25 cellular contexts compared by ENCODE assay signal in genomic region chr12:46292754-46293402, GRCh38. TPM values are rescaled to one million over a fixed set of nuclear protein-coding genes. Genes with fewer than 3 reads are reported as not detected.
DNase-seq lines count a peak whose midpoint lies in the region; ATAC-seq, FAIRE-seq and TF ChIP-seq lines count a peak whose summit lies in the region.
"Had no signal": no experiment of that assay in that cellular context is flagged by ENCODE, and none has a peak within 500 bp of the region (broad histone marks: within the 10 kb centered on the region; RNA-seq: fewer than 3 reads in every experiment).

No MANE protein-coding gene starts in this region.

- SMC1A ChIA-PET in GM12878 (lab: Charles Lee; ENCODE audit: uncharacterized antibody, unreplicated experiment): interaction anchor here (1.0 to 1.9 kb wide), 4 partner anchors 8 to 168 kb away, joined by 4 to 5 read pairs (median 4); no protein-coding TSS in a partner anchor

- H2BK12ac ChIP-seq in H9 (ENCODE audit: insufficient read length, low read depth, low read length): no peak overlapping the region

- H2BK5ac ChIP-seq in IMR-90 (ENCODE audit: low read depth, low read length, poor library complexity, severe bottlenecking): no peak overlapping the region
- H2BK5ac ChIP-seq in H9 (ENCODE audit: insufficient read length, low read length): no peak overlapping the region

- no peaks in the 10 kb centered on the region for H3K27me3 ChIP-seq in GM06990 (replicated peaks; ENCODE audit: control insufficient read depth, insufficient read depth, low read length)
- H3K27me3 ChIP-seq in IMR-90 (ENCODE audit: control insufficient read depth, insufficient read depth, low read length): no peaks in the 10 kb centered on the region
- no peaks in the 10 kb centered on the region for H3K27me3 ChIP-seq in GM12878 (replicated peaks in 1 of 2; ENCODE audit: control insufficient read depth in 2 of 2, insufficient read depth in 2 of 2, low read length in 1 of 2)
- no peaks in the 10 kb centered on the region for H3K27me3 ChIP-seq in foreskin keratinocyte
- no peaks in the 10 kb centered on the region for H3K27me3 ChIP-seq in H9 (ENCODE audit: insufficient read depth, low read length)

- H3K4me3 ChIP-seq in GM06990 (replicated peaks; ENCODE audit: low read depth, low read length) (no peak overlapping the region), IMR-90 (ENCODE audit: insufficient read depth, low read depth, low read length) (no peak overlapping the region), GM12878 (no peak overlapping the region)
- H3K4me3 ChIP-seq: psoas muscle, smooth muscle cell had no signal

- no peak overlapping the region for H2BK120ac ChIP-seq in IMR-90 (ENCODE audit: low read depth, low read length)
- H2BK120ac ChIP-seq in H9 (ENCODE audit: low read depth, low read length, poor library complexity, severe bottlenecking): no peak overlapping the region

- DNase-seq in GM06990 (ENCODE audit: extremely low read depth, insufficient read length): no peak
- DNase-seq in IMR-90: no peak
- DNase-seq in GM12878 (ENCODE audit: low read depth, low spot score): no peak
- DNase-seq in foreskin keratinocyte: no peak
- no peak for DNase-seq in H9
- DNase-seq in 8988T: no peak
- no peak for DNase-seq in activated T-cell treated with anti-CD3 and anti-CD28 coated beads, Interleukin-2, amount 50 U/mL, for 24 hours
- no peak for DNase-seq in activated naive CD4-positive, alpha-beta T cell treated with anti-CD3 and anti-CD28 coated beads for 36 hours
- DNase-seq: activated CD4-positive, CD25-positive, alpha-beta regulatory T cell; activated CD8-positive, alpha-beta T cell treated with anti-CD3 and anti-CD28 coated beads, Interleukin-2, amount 10 ng/mL, durations not matched to agents 7 days and 5 days; activated T-cell treated with anti-CD3 and anti-CD28 coated beads, Interleukin-2, amount 50 U/mL, for 48 hours; midbrain; NCI-H1048; NCI-H2081; NCI-H510A treated with DMSO at 0.1 percent for 48 hours; nephron progenitor cell; psoas muscle; SIG-M5; stimulated activated CD4-positive, alpha-beta T cell treated with anti-CD3 and anti-CD28 coated beads, Interleukin-4, amount 100 ng/mL, for 24 hours had no signal

- H2AK9ac ChIP-seq in IMR-90 (replicated peaks; ENCODE audit: low read depth, low read length, poor library complexity): no peak overlapping the region

- H3K9me3 ChIP-seq in IMR-90 (ENCODE audit: control insufficient read depth, insufficient read depth, low read length) (no peaks in the 10 kb centered on the region), GM12878 (replicated peaks; ENCODE audit: control insufficient read depth, insufficient read depth, low read length) (peaks cover 1% of the 10 kb centered on the region; the same call in 2 of the 3 replicates), H9 (ENCODE audit: control insufficient read depth, low read depth, low read length) (no peaks in the 10 kb centered on the region)
- H3K9me3 ChIP-seq: psoas muscle had no signal

- H2BK15ac ChIP-seq in IMR-90 (ENCODE audit: low read depth, low read length): no peak overlapping the region
- no peak overlapping the region for H2BK15ac ChIP-seq in H9 (ENCODE audit: low read depth, low read length)

- in situ Hi-C loops in IMR-90 (cut with MboI; ENCODE audit: low sequenced_read_pairs) (no loop called here), GM12878 (cut with MboI) (no loop called here)

- no peaks in the 10 kb centered on the region for H3K4me1 Mint-ChIP-seq in H9
- no peaks in the 10 kb centered on the region for H3K4me1 Mint-ChIP-seq in activated T-cell treated with anti-CD3 and anti-CD28 coated beads, Interleukin-2, amount 50 U/mL, for 24 hours (ENCODE audit: low read depth)
- H3K4me1 Mint-ChIP-seq in activated naive CD4-positive, alpha-beta T cell treated with anti-CD3 and anti-CD28 coated beads for 36 hours (ENCODE audit: low read depth): no peaks in the 10 kb centered on the region
- H3K4me1 Mint-ChIP-seq: brain, nephron progenitor cell had no signal

- no peak overlapping the region for H2AFZ ChIP-seq in IMR-90 (replicated peaks; ENCODE audit: low read length, poor library complexity)
- H2AFZ ChIP-seq in GM12878 (ENCODE audit: control insufficient read depth, low read depth, low read length): no peak overlapping the region
- H2AFZ ChIP-seq in H9 (ENCODE audit: low read length): no peak overlapping the region

- H3K79me2 ChIP-seq in GM12878 (ENCODE audit: control insufficient read depth, insufficient read depth, low read length) (no peaks in the 10 kb centered on the region), H9 (ENCODE audit: insufficient read depth, low read length) (no peaks in the 10 kb centered on the region)

- H3K14ac ChIP-seq in IMR-90 (replicated peaks; ENCODE audit: low read depth, low read length): no peak overlapping the region
- no peak overlapping the region for H3K14ac ChIP-seq in H9 (ENCODE audit: insufficient read depth, low read length)

- intact Hi-C loops in IMR-90 (cut with micrococcal nuclease) (no loop called here), GM12878 (cut with micrococcal nuclease; ENCODE audit: unreplicated experiment) (no loop called here)
- intact Hi-C loops in activated naive CD4-positive, alpha-beta T cell treated with anti-CD3 and anti-CD28 coated beads for 36 hours (cut with micrococcal nuclease): no loop called here

- H3K9me3 Mint-ChIP-seq in H9: peaks cover 36 to 38% of the 10 kb centered on the region in 2 experiments
- H3K9me3 Mint-ChIP-seq in activated T-cell treated with anti-CD3 and anti-CD28 coated beads, Interleukin-2, amount 50 U/mL, for 24 hours: peaks cover 23% of the 10 kb centered on the region
- peaks cover 22% of the 10 kb centered on the region for H3K9me3 Mint-ChIP-seq in activated naive CD4-positive, alpha-beta T cell treated with anti-CD3 and anti-CD28 coated beads for 36 hours

- FAIRE-seq in GM12878 (lab: Jason Lieb, UNC): no peak
- FAIRE-seq: GM18507 had no signal

- no peaks in the 10 kb centered on the region for H4K20me1 ChIP-seq in IMR-90 (ENCODE audit: insufficient read depth, low read length)
- H4K20me1 ChIP-seq in GM12878 (ENCODE audit: control insufficient read depth, insufficient read depth): no peaks in the 10 kb centered on the region
- no peaks in the 10 kb centered on the region for H4K20me1 ChIP-seq in H9 (ENCODE audit: control insufficient read depth, insufficient read depth, insufficient read length)

- no peak overlapping the region for H4K5ac ChIP-seq in IMR-90 (ENCODE audit: low read depth, low read length)
- H4K5ac ChIP-seq in H9 (ENCODE audit: insufficient read length, low read depth, low read length): no peak overlapping the region

- no CpG with 5 or more reads among the region's 2 CpGs for WGBS in IMR-90 (ENCODE audit: extremely low coverage in 2 of 2, insufficient read length in 1 of 2), 2 experiments
- 21% methylated on average over 2 of the region's 2 CpGs for WGBS in GM12878 (ENCODE audit: insufficient coverage, insufficient replicate concordance, low lambda C conversion rate, missing lambda C conversion rate)
- WGBS in H9 (ENCODE audit: extremely low coverage, insufficient read length, low lambda C conversion rate): no CpG with 5 or more reads among the region's 2 CpGs

- H3K27ac ChIP-seq in IMR-90 (ENCODE audit: insufficient read depth, low read length): no peak overlapping the region
- H3K27ac ChIP-seq in GM12878 (ENCODE audit: control insufficient read depth, insufficient read depth): no peak overlapping the region
- H3K27ac ChIP-seq in foreskin keratinocyte: no peak overlapping the region
- no peak overlapping the region for H3K27ac ChIP-seq in H9 (ENCODE audit: insufficient read length, low read depth, low read length)
- H3K27ac ChIP-seq: psoas muscle had no signal

- H2BK20ac ChIP-seq in IMR-90 (ENCODE audit: low read depth, low read length) (no peak overlapping the region), H9 (ENCODE audit: low read depth, low read length, poor library complexity, severe bottlenecking) (no peak overlapping the region)

- ATAC-seq in IMR-90 (ENCODE audit: low read depth) (no peak), GM12878 (no peak), foreskin keratinocyte (no peak)
- ATAC-seq: activated CD8-positive, alpha-beta T cell treated with anti-CD3 and anti-CD28 coated beads, Interleukin-2, amount 10 ng/mL, durations not matched to agents 7 days and 5 days; psoas muscle had no signal

- POLR2A ChIA-PET in IMR-90 (lab: Charles Lee; ENCODE audit: unreplicated experiment) (interaction anchor here (0.5 kb wide), 1 partner anchor 28 kb away, joined by 5 read pairs; no protein-coding TSS in a partner anchor), GM12878 (lab: Charles Lee) (no interaction called here)

- no peak; the same call in 1 of the 2 replicates for TF ChIP-seq RAD21 in IMR-90 (IDR thresholded peaks at IDR 0.05; ENCODE audit: low read length)
- peak; percentile 22; the same call in 1 of the 2 replicates for TF ChIP-seq RAD21 in GM12878 (IDR thresholded peaks at IDR 0.05; ENCODE audit: insufficient read depth, low read depth, low read length)

- CTCF ChIA-PET in IMR-90 (lab: Yijun Ruan, JAX) (interaction anchor here (0.6 kb wide), 1 partner anchor 108 kb away, joined by 3 read pairs; no protein-coding TSS in a partner anchor), GM12878 (lab: Yijun Ruan, JAX) (interaction anchor here (2.3 kb wide), 2 partner anchors 139 to 168 kb away, joined by 7 read pairs; no protein-coding TSS in a partner anchor)
- CTCF ChIA-PET in activated naive CD4-positive, alpha-beta T cell treated with anti-CD3 and anti-CD28 coated beads for 36 hours (lab: Charles Lee): interaction anchor here (0.6 to 2.0 kb wide), 3 partner anchors 10 to 638 kb away, joined by 3 to 8 read pairs (median 3); no protein-coding TSS in a partner anchor

- H3K56ac ChIP-seq in IMR-90 (ENCODE audit: extremely low read depth, insufficient read depth, low read length): no peak overlapping the region
- H3K56ac ChIP-seq in H9 (ENCODE audit: insufficient read length, low read depth, low read length): no peak overlapping the region

- RAD21 ChIA-PET in GM12878 (lab: Charles Lee; ENCODE audit: unreplicated experiment): interaction anchor here (0.9 kb wide), 1 partner anchor 168 kb away, joined by 3 read pairs; no protein-coding TSS in a partner anchor

- no peaks in the 10 kb centered on the region for H3K4me1 ChIP-seq in IMR-90 (ENCODE audit: control insufficient read depth, insufficient read depth, low read length)
- H3K4me1 ChIP-seq in GM12878 (ENCODE audit: control insufficient read depth, insufficient read depth, low read length): no peaks in the 10 kb centered on the region
- no peaks in the 10 kb centered on the region for H3K4me1 ChIP-seq in foreskin keratinocyte
- H3K4me1 ChIP-seq in H9 (ENCODE audit: insufficient read depth, low read length): no peaks in the 10 kb centered on the region
- H3K4me1 ChIP-seq: psoas muscle had no signal

- H3K36me3 ChIP-seq in GM06990 (ENCODE audit: control insufficient read depth, insufficient read depth, low read length) (no peaks in the 10 kb centered on the region), IMR-90 (ENCODE audit: control insufficient read depth, insufficient read depth, low read length) (no peaks in the 10 kb centered on the region), GM12878 (ENCODE audit: control insufficient read depth in 2 of 2, insufficient read depth in 2 of 2, low read length in 1 of 2) (no peaks in the 10 kb centered on the region)

- TF ChIP-seq CTCF in GM06990 (IDR thresholded peaks at IDR 0.05; ENCODE audit: insufficient read depth, low read length, poor library complexity, severe bottlenecking) (peak; percentile 37), IMR-90 (conservative IDR thresholded peaks at IDR 0.05; ENCODE audit: low read depth, low read length) (no peak), GM12878 (IDR thresholded peaks at IDR 0.05 in 2 of 3, conservative IDR thresholded peaks at IDR 0.05 in 1 of 3; ENCODE audit: control insufficient read depth in 2 of 3, extremely low read depth in 1 of 3, insufficient read depth in 1 of 3, low read depth in 3 of 3, low read length in 3 of 3) (peak in 1 of 3 experiments; percentile 7; a peak in 1 of 6 replicates), foreskin keratinocyte (conservative IDR thresholded peaks at IDR 0.05) (peak; percentile 44), H9 (conservative IDR thresholded peaks at IDR 0.05) (no peak)

- no TSS peak for BruUV-seq in IMR-90 (replicated peaks; lab: Mats Ljungman, UMichigan)
- BruUV-seq in GM12878 (replicated peaks; lab: Mats Ljungman, UMichigan): no TSS peak

- H4K91ac ChIP-seq in IMR-90 (ENCODE audit: insufficient read depth, low read depth, low read length) (no peak overlapping the region), H9 (ENCODE audit: insufficient read length, low read depth, low read length) (no peak overlapping the region)

- H3K18ac ChIP-seq in IMR-90 (ENCODE audit: low read depth, low read length): no peak overlapping the region
- no peak overlapping the region for H3K18ac ChIP-seq in H9 (ENCODE audit: insufficient read length, low read depth, low read length)

- peaks cover 17 to 25% (median 18%) of the 10 kb centered on the region in 3 experiments for H3K36me3 Mint-ChIP-seq in H9 (ENCODE audit: insufficient read depth in 1 of 3, low read depth in 3 of 3)
- H3K36me3 Mint-ChIP-seq in activated T-cell treated with anti-CD3 and anti-CD28 coated beads, Interleukin-2, amount 50 U/mL, for 24 hours (ENCODE audit: low read depth): no peaks in the 10 kb centered on the region
- H3K36me3 Mint-ChIP-seq in activated naive CD4-positive, alpha-beta T cell treated with anti-CD3 and anti-CD28 coated beads for 36 hours (ENCODE audit: low read depth): peaks cover 8% of the 10 kb centered on the region
- H3K36me3 Mint-ChIP-seq: brain had no signal

- H3K4me3 Mint-ChIP-seq in H9: no peak overlapping the region
- no peak overlapping the region for H3K4me3 Mint-ChIP-seq in activated T-cell treated with anti-CD3 and anti-CD28 coated beads, Interleukin-2, amount 50 U/mL, for 24 hours
- no peak overlapping the region for H3K4me3 Mint-ChIP-seq in activated naive CD4-positive, alpha-beta T cell treated with anti-CD3 and anti-CD28 coated beads for 36 hours
- H3K4me3 Mint-ChIP-seq: activated CD8-positive, alpha-beta T cell treated with anti-CD3 and anti-CD28 coated beads, Interleukin-2, amount 10 ng/mL, durations not matched to agents 7 days and 5 days; activated naive CD8-positive, alpha-beta T cell; brain; IgD-negative memory B cell; nephron progenitor cell; T-helper 1 cell treated with Interleukin-12 subunit alpha and Interleukin-12 subunit beta and Interleukin-4 antibody, amounts not matched to agents 30 μg/mL and 1 μg/mL, for 36 hours had no signal

- no peak for TF ChIP-seq EP300 in GM12878 (IDR thresholded peaks at IDR 0.05; ENCODE audit: borderline replicate concordance in 1 of 2, control insufficient read depth in 1 of 2, low read depth in 2 of 2, low read length in 2 of 2)

- H4K8ac ChIP-seq in IMR-90 (ENCODE audit: low read depth in 2 of 2, low read length in 2 of 2) (no peak overlapping the region), H9 (replicated peaks; ENCODE audit: insufficient read length, low read depth, low read length) (no peak overlapping the region)

- H2AK5ac ChIP-seq in IMR-90 (ENCODE audit: low read depth, low read length) (no peak overlapping the region), H9 (ENCODE audit: insufficient read length, low read length) (no peak overlapping the region)

- H3K79me1 ChIP-seq in IMR-90 (ENCODE audit: low read depth in 1 of 2, low read length in 2 of 2): no peaks in the 10 kb centered on the region
- H3K79me1 ChIP-seq in H9 (ENCODE audit: insufficient read depth, low read depth, low read length, poor library complexity, severe bottlenecking): no peaks in the 10 kb centered on the region

- dilution Hi-C loops in IMR-90 (cut with HindIII; ENCODE audit: low sequenced_read_pairs, unreplicated experiment): no loop called here

- H3K23ac ChIP-seq in IMR-90 (ENCODE audit: low read depth, low read length) (no peak overlapping the region), H9 (ENCODE audit: insufficient read length, low read depth, low read length) (no peak overlapping the region)

- H3K27ac Mint-ChIP-seq in H9: no peak overlapping the region
- no peak overlapping the region for H3K27ac Mint-ChIP-seq in activated T-cell treated with anti-CD3 and anti-CD28 coated beads, Interleukin-2, amount 50 U/mL, for 24 hours
- H3K27ac Mint-ChIP-seq in activated naive CD4-positive, alpha-beta T cell treated with anti-CD3 and anti-CD28 coated beads for 36 hours: no peak overlapping the region
- H3K27ac Mint-ChIP-seq: activated CD8-positive, alpha-beta T cell treated with anti-CD3 and anti-CD28 coated beads, Interleukin-2, amount 10 ng/mL, durations not matched to agents 7 days and 5 days; activated naive CD8-positive, alpha-beta T cell; brain; nephron progenitor cell; T-helper 1 cell treated with Interleukin-12 subunit alpha and Interleukin-12 subunit beta and Interleukin-4 antibody, amounts not matched to agents 30 μg/mL and 1 μg/mL, for 36 hours had no signal

- H3K23me2 ChIP-seq in H9 (ENCODE audit: insufficient read length, low read depth, low read length, poor library complexity, severe bottlenecking): no peaks in the 10 kb centered on the region

- no peak overlapping the region for H3K4ac ChIP-seq in IMR-90 (ENCODE audit: low read depth, low read length)
- no peak overlapping the region for H3K4ac ChIP-seq in H9 (ENCODE audit: low read depth, low read length)

- TF ChIP-seq POLR2A in IMR-90 (IDR thresholded peaks at IDR 0.05; ENCODE audit: low read depth, low read length) (no peak), GM12878 (IDR thresholded peaks at IDR 0.05; ENCODE audit: low read depth, low read length) (no peak)

- no peak overlapping the region for H3K9ac ChIP-seq in IMR-90 (ENCODE audit: low read depth, low read length)
- no peak overlapping the region for H3K9ac ChIP-seq in GM12878 (ENCODE audit: control insufficient read depth, insufficient read depth, low read length)
- H3K9ac ChIP-seq in H9 (ENCODE audit: extremely low read depth, insufficient read length, low read length): no peak overlapping the region

- no peak overlapping the region for H3T11ph ChIP-seq in H9 (ENCODE audit: low read length)

- peaks cover 7% of the 10 kb centered on the region for H3K27me3 Mint-ChIP-seq in H9 (ENCODE audit: low read depth)
- no peaks in the 10 kb centered on the region for H3K27me3 Mint-ChIP-seq in activated T-cell treated with anti-CD3 and anti-CD28 coated beads, Interleukin-2, amount 50 U/mL, for 24 hours
- no peaks in the 10 kb centered on the region for H3K27me3 Mint-ChIP-seq in activated naive CD4-positive, alpha-beta T cell treated with anti-CD3 and anti-CD28 coated beads for 36 hours (ENCODE audit: low read depth)
- H3K27me3 Mint-ChIP-seq: activated naive CD8-positive, alpha-beta T cell had no signal

- H3K9me1 ChIP-seq in IMR-90 (ENCODE audit: insufficient read depth, low read length): no peaks in the 10 kb centered on the region

- H3K4me2 ChIP-seq in IMR-90 (ENCODE audit: low read depth, low read length): no peak overlapping the region
- no peak overlapping the region for H3K4me2 ChIP-seq in GM12878 (ENCODE audit: control insufficient read depth, insufficient read depth)
- H3K4me2 ChIP-seq in H9 (ENCODE audit: insufficient read depth, insufficient read length, low read length): no peak overlapping the region
- H3K4me2 ChIP-seq: smooth muscle cell had no signal

RNA-seq across cellular contexts. Expression of gene SLC38A1, which starts 24.0 kb away (rescaled TPM):
- total RNA-seq in IMR-90 (2012; rRNA removed) (61.5 and 71.9 TPM in 2 replicates), GM12878 (2014; rRNA removed) (144 and 159 TPM in 2 replicates), GM12878 (2014; rRNA removed; fragmentation: Illumina TruSeq; extraction: Trizol) (150 and 152 TPM in 2 replicates), GM12878 (2021) (148 and 152 TPM in 2 replicates), foreskin keratinocyte (147 and 182 TPM in 2 replicates), H9 (2021) (206 and 216 TPM in 2 replicates)
- polyA plus RNA-seq in IMR-90 (2012; rRNA removed) (20.9 and 22.8 TPM in 2 replicates), GM12878 (2011; rRNA removed) (191 and 248 TPM in 2 replicates), GM12878 (2014; fragmentation: Illumina TruSeq; extraction: Trizol) (140 and 164 TPM in 2 replicates), GM12878 (2014; fragmentation: Nextera tagmentation; extraction: Ambion mirVana) (10 to 100 TPM; 38.1 to 64.0 TPM), GM12878 (2014; rRNA removed) (74.3 and 82.1 TPM in 2 replicates), GM12878 (2016; fragmentation: Nextera tagmentation; extraction: Ambion mirVana) (100 to 1,000 TPM; 143 to 151 TPM), foreskin keratinocyte (28.5 and 28.8 TPM in 2 replicates)
- 4.7 and 6.3 TPM in 2 replicates for polyA plus RNA-seq in IMR-90 (2012; cell fraction: cytosol; rRNA removed)
- polyA plus RNA-seq in IMR-90 (2012; cell fraction: nucleus; rRNA removed; ENCODE audit: low replicate concordance): 11.9 and 24.4 TPM in 2 replicates
- total RNA-seq in GM12878 (2013; cell fraction: nucleolus; rRNA removed): 764 and 791 TPM in 2 replicates
- 37.5 TPM for polyA plus RNA-seq in GM12878 (2011; ENCODE audit: low read depth)
- 74.6 and 85.1 TPM in 2 replicates for polyA plus RNA-seq in GM12878 (2011; cell fraction: cytosol; rRNA removed)
- polyA plus RNA-seq in GM12878 (2011; cell fraction: nucleus; rRNA removed): 156 and 168 TPM in 2 replicates
- 57.2 and 59.9 TPM in 2 replicates for polyA plus RNA-seq in GM12878 (2012)
- 281 and 408 TPM in 2 replicates for polyA minus RNA-seq in GM12878 (2011; rRNA and poly(A)+ RNA removed)
- 103 and 111 TPM in 2 replicates for polyA minus RNA-seq in GM12878 (2011; cell fraction: cytosol; rRNA and poly(A)+ RNA removed)
- polyA minus RNA-seq in GM12878 (2011; cell fraction: nucleus; rRNA and poly(A)+ RNA removed): 212 and 317 TPM in 2 replicates
- total RNA-seq in activated naive CD4-positive, alpha-beta T cell treated with anti-CD3 and anti-CD28 coated beads for 36 hours: 100 to 1,000 TPM; 105 to 110 TPM

Comparison
In these comparisons a context has a peak if more than half of its experiments do, and no peak if none do; other contexts are left out.
1. CTCF ChIP-seq: peak in GM06990 (single experiment) and foreskin keratinocyte (single experiment); none in IMR-90 (single experiment) and H9 (single experiment).